16 cellular contexts compared by ENCODE assay signal in genomic region chr5:137728048-137728447, GRCh38.
"Had no signal": no experiment of that assay in that cellular context is flagged by ENCODE, and none has a peak within 500 bp of the region (broad histone marks: within the 10 kb centered on the region; RNA-seq: fewer than 3 reads in every experiment).

No MANE protein-coding gene starts in this region.

- H3K4me3 Mint-ChIP-seq: activated T-helper 17 cell treated with anti-CD3 and anti-CD28 coated beads, Interleukin-2, amount 50 U/mL, for 72 hours; neural crest cell; T-cell had no signal

- H3K27ac Mint-ChIP-seq: activated T-helper 17 cell treated with anti-CD3 and anti-CD28 coated beads, Interleukin-2, amount 50 U/mL, for 72 hours; T-cell had no signal

- H3K9me3 Mint-ChIP-seq: activated T-helper 17 cell treated with anti-CD3 and anti-CD28 coated beads, Interleukin-2, amount 50 U/mL, for 72 hours; neural crest cell; T-cell had no signal

- ATAC-seq: activated T-helper 17 cell treated with anti-CD3 and anti-CD28 coated beads, Interleukin-2, amount 50 U/mL, for 72 hours; stimulated activated naive CD8-positive, alpha-beta T cell treated with anti-CD3 and anti-CD28 coated beads, Interleukin-15, Interleukin-2, amounts not matched to agents 100 U/mL and 50 U/mL, for 24 hours; T-cell had no signal

- H3K4me3 ChIP-seq: esophagus squamous epithelium, ovary, transverse colon, vagina had no signal

- H3K27me3 Mint-ChIP-seq: activated T-helper 17 cell treated with anti-CD3 and anti-CD28 coated beads, Interleukin-2, amount 50 U/mL, for 72 hours; T-cell had no signal

- DNase-seq: activated CD4-positive, alpha-beta T cell treated with anti-CD3 and anti-CD28 coated beads, Interleukin-2, amount 50 U/mL, for 48 hours; activated naive CD4-positive, alpha-beta T cell treated with Interleukin-2 at 50 U/mL for 16 hours; aorta; esophagus squamous epithelium; foreskin fibroblast; hypothalamus; midbrain; ovary; stimulated activated CD4-positive, alpha-beta T cell treated with anti-CD3 and anti-CD28 coated beads, Interleukin-4, amount 100 ng/mL, for 24 hours; stimulated activated naive CD8-positive, alpha-beta T cell treated with anti-CD3 and anti-CD28 coated beads, Interleukin-15, Interleukin-2, amounts not matched to agents 100 U/mL and 50 U/mL, for 24 hours; T-cell; T-helper 9 cell; transverse colon had no signal

- H3K4me1 Mint-ChIP-seq: activated T-helper 17 cell treated with anti-CD3 and anti-CD28 coated beads, Interleukin-2, amount 50 U/mL, for 72 hours; neural crest cell had no signal
